Comparison of ENCODE assay signal across 2 cellular contexts in the genomic region with DNA sequence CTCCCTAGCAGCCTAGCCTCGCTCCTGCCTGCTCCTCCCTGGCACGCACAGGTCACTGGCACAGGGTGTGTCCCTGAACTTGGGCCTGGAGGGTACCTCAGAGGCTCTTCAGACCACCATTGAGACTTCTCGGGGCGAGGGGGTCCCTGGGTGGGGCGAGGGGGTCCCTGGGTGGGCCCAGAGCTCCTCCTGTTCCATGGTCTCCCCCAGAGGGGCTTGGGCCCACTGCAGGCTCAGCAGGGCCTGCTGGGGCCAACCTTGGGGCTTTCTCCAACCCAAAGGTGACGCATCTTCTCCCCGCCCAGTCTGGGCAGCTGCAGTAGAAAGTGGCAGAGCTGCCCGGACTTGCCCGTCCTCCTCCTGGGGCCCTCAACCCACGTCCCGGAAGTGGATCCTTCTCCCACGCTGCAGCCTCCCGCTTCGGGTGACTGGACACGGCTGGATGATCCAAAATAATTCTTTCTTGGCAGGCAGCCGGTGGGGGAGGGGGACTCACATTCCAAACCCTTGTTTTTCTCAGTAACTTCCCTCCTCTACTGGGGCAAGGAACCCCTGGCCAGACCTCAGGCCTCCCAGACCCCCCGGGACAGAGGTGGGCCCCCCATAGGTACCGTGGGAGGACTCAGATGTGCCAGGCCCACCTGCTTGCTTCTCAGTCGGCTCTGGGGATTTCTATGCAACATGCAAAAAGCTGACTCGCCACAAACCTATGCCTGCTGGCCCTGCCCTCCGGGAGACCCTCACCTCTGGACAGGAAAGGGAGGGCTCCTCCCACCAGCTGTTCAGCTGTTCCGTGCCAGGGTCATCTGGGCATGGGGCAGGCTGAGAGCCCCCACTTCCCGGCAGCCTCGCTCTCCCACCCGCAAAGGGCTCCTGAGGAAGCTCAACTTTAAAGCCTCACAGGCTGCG.
A peak's percentile ranks its signal among the peaks of the same experiment; 100 is the strongest.
TF ChIP-seq lines count a peak whose summit lies in the region.

No MANE protein-coding gene starts in this region.

TF ChIP-seq in HEK293, 187 proteins besides CTCF, POLR2A, EP300 and RAD21 (continues in another document):
- TF ChIP-seq KLF10 (tag by site-specific recombination; IDR thresholded peaks at IDR 0.05) = peak; percentile 66; the same call in 1 of the 2 replicates
- peak; percentile 96 for TF ChIP-seq GLIS2 (tag by site-specific recombination; IDR thresholded peaks at IDR 0.05)
- peak; percentile 50 for TF ChIP-seq FEZF1 (tag by site-specific recombination; IDR thresholded peaks at IDR 0.05)
- peak; percentile 51 for TF ChIP-seq KLF1 (tag by site-specific recombination; IDR thresholded peaks at IDR 0.05)
- 0 out of 2 replicates have a peak, but pooled peaks have one; percentile 40 for TF ChIP-seq SP3 (tag by site-specific recombination; IDR thresholded peaks at IDR 0.05)
- TF ChIP-seq ZNF555 (tag by site-specific recombination; conservative IDR thresholded peaks at IDR 0.05) = no peak
- TF ChIP-seq, protein P1, sequence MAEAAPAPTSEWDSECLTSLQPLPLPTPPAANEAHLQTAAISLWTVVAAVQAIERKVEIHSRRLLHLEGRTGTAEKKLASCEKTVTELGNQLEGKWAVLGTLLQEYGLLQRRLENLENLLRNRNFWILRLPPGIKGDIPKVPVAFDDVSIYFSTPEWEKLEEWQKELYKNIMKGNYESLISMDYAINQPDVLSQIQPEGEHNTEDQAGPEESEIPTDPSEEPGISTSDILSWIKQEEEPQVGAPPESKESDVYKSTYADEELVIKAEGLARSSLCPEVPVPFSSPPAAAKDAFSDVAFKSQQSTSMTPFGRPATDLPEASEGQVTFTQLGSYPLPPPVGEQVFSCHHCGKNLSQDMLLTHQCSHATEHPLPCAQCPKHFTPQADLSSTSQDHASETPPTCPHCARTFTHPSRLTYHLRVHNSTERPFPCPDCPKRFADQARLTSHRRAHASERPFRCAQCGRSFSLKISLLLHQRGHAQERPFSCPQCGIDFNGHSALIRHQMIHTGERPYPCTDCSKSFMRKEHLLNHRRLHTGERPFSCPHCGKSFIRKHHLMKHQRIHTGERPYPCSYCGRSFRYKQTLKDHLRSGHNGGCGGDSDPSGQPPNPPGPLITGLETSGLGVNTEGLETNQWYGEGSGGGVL (tag by site-specific recombination; IDR thresholded peaks at IDR 0.05) = peak; percentile 89
- TF ChIP-seq ZNF658 (tag by site-specific recombination; IDR thresholded peaks at IDR 0.05) = no peak
- TF ChIP-seq, protein P2, sequence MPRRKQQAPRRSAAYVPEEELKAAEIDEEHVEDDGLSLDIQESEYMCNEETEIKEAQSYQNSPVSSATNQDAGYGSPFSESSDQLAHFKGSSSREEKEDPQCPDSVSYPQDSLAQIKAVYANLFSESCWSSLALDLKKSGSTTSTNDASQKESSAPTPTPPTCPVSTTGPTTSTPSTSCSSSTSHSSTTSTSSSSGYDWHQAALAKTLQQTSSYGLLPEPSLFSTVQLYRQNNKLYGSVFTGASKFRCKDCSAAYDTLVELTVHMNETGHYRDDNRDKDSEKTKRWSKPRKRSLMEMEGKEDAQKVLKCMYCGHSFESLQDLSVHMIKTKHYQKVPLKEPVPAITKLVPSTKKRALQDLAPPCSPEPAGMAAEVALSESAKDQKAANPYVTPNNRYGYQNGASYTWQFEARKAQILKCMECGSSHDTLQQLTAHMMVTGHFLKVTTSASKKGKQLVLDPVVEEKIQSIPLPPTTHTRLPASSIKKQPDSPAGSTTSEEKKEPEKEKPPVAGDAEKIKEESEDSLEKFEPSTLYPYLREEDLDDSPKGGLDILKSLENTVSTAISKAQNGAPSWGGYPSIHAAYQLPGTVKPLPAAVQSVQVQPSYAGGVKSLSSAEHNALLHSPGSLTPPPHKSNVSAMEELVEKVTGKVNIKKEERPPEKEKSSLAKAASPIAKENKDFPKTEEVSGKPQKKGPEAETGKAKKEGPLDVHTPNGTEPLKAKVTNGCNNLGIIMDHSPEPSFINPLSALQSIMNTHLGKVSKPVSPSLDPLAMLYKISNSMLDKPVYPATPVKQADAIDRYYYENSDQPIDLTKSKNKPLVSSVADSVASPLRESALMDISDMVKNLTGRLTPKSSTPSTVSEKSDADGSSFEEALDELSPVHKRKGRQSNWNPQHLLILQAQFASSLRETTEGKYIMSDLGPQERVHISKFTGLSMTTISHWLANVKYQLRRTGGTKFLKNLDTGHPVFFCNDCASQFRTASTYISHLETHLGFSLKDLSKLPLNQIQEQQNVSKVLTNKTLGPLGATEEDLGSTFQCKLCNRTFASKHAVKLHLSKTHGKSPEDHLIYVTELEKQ (tag by site-specific recombination; IDR thresholded peaks at IDR 0.05; ENCODE audit: borderline replicate concordance) = 0 out of 2 replicates have a peak, but pooled peaks have one; percentile 14
- TF ChIP-seq ZNF335 (tag by site-specific recombination; conservative IDR thresholded peaks at IDR 0.05) = peak; percentile 70
- TF ChIP-seq ZBTB20 (tag by site-specific recombination; IDR thresholded peaks at IDR 0.05) = peak; percentile 93
- no peak for TF ChIP-seq ZNF600 (tag by site-specific recombination; IDR thresholded peaks at IDR 0.05)
- TF ChIP-seq ZNF610 (tag by site-specific recombination; IDR thresholded peaks at IDR 0.05; ENCODE audit: borderline replicate concordance) = no peak
- peak; percentile 74 for TF ChIP-seq ZBTB8A (tag by site-specific recombination; IDR thresholded peaks at IDR 0.05)
- TF ChIP-seq YY1 (tag by site-specific recombination; IDR thresholded peaks at IDR 0.05) = no peak
- TF ChIP-seq, protein P3, sequence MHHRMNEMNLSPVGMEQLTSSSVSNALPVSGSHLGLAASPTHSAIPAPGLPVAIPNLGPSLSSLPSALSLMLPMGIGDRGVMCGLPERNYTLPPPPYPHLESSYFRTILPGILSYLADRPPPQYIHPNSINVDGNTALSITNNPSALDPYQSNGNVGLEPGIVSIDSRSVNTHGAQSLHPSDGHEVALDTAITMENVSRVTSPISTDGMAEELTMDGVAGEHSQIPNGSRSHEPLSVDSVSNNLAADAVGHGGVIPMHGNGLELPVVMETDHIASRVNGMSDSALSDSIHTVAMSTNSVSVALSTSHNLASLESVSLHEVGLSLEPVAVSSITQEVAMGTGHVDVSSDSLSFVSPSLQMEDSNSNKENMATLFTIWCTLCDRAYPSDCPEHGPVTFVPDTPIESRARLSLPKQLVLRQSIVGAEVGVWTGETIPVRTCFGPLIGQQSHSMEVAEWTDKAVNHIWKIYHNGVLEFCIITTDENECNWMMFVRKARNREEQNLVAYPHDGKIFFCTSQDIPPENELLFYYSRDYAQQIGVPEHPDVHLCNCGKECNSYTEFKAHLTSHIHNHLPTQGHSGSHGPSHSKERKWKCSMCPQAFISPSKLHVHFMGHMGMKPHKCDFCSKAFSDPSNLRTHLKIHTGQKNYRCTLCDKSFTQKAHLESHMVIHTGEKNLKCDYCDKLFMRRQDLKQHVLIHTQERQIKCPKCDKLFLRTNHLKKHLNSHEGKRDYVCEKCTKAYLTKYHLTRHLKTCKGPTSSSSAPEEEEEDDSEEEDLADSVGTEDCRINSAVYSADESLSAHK (tag by site-specific recombination; IDR thresholded peaks at IDR 0.05) = 0 out of 2 replicates have a peak, but pooled peaks have one; percentile 26

TF ChIP-seq in K562, 482 proteins besides CTCF, POLR2A, EP300 and RAD21 (continues in another document):
- TF ChIP-seq, protein P4, sequence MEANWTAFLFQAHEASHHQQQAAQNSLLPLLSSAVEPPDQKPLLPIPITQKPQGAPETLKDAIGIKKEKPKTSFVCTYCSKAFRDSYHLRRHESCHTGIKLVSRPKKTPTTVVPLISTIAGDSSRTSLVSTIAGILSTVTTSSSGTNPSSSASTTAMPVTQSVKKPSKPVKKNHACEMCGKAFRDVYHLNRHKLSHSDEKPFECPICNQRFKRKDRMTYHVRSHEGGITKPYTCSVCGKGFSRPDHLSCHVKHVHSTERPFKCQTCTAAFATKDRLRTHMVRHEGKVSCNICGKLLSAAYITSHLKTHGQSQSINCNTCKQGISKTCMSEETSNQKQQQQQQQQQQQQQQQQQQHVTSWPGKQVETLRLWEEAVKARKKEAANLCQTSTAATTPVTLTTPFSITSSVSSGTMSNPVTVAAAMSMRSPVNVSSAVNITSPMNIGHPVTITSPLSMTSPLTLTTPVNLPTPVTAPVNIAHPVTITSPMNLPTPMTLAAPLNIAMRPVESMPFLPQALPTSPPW (CRISPR knock-in tag; IDR thresholded peaks at IDR 0.05) = peak; percentile 39
- no peak for TF ChIP-seq RBM34 (IDR thresholded peaks at IDR 0.05; ENCODE audit: borderline replicate concordance, insufficient read depth, low read length)
- TF ChIP-seq, protein P5, sequence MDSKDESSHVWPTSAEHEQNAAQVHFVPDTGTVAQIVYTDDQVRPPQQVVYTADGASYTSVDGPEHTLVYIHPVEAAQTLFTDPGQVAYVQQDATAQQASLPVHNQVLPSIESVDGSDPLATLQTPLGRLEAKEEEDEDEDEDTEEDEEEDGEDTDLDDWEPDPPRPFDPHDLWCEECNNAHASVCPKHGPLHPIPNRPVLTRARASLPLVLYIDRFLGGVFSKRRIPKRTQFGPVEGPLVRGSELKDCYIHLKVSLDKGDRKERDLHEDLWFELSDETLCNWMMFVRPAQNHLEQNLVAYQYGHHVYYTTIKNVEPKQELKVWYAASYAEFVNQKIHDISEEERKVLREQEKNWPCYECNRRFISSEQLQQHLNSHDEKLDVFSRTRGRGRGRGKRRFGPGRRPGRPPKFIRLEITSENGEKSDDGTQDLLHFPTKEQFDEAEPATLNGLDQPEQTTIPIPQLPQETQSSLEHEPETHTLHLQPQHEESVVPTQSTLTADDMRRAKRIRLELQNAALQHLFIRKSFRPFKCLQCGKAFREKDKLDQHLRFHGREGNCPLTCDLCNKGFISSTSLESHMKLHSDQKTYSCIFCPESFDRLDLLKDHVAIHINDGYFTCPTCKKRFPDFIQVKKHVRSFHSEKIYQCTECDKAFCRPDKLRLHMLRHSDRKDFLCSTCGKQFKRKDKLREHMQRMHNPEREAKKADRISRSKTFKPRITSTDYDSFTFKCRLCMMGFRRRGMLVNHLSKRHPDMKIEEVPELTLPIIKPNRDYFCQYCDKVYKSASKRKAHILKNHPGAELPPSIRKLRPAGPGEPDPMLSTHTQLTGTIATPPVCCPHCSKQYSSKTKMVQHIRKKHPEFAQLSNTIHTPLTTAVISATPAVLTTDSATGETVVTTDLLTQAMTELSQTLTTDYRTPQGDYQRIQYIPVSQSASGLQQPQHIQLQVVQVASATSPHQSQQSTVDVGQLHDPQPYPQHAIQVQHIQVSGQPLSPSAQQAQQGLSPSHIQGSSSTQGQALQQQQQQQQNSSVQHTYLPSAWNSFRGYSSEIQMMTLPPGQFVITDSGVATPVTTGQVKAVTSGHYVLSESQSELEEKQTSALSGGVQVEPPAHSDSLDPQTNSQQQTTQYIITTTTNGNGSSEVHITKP (IDR thresholded peaks at IDR 0.05; ENCODE audit: partially characterized antibody) = no peak
- peak; percentile 79 for TF ChIP-seq ZNF316 (IDR thresholded peaks at IDR 0.05)
- peak; percentile 46; the same call in 1 of the 2 replicates for TF ChIP-seq EGR1 (conservative IDR thresholded peaks at IDR 0.05)
- no peak for TF ChIP-seq TFAM (CRISPR knock-in tag; conservative IDR thresholded peaks at IDR 0.05)
- TF ChIP-seq FOXK2 (conservative IDR thresholded peaks at IDR 0.05 in 1 of 2, IDR thresholded peaks at IDR 0.05 in 1 of 2; ENCODE audit: low read depth in 2 of 2) = no peak
- TF ChIP-seq SPI1 (IDR thresholded peaks at IDR 0.05; ENCODE audit: borderline replicate concordance, low read depth, low read length) = no peak
- TF ChIP-seq POLR2AphosphoS2 (IDR thresholded peaks at IDR 0.05; ENCODE audit: low read length) = no peak
- TF ChIP-seq HNRNPK (IDR thresholded peaks at IDR 0.05; ENCODE audit: low read depth, low read length, poor library complexity, severe bottlenecking) = no peak
- peak; percentile 10 for TF ChIP-seq MEIS2 (IDR thresholded peaks at IDR 0.05; ENCODE audit: partially characterized antibody)
- TF ChIP-seq ZNF143 (CRISPR knock-in tag; IDR thresholded peaks at IDR 0.05) = no peak
- peak; percentile 48 for TF ChIP-seq MAFG (tag; conservative IDR thresholded peaks at IDR 0.05)
- no peak for TF ChIP-seq RBM25 (IDR thresholded peaks at IDR 0.05; ENCODE audit: low read depth, low read length, severe bottlenecking)
- TF ChIP-seq, protein P6, sequence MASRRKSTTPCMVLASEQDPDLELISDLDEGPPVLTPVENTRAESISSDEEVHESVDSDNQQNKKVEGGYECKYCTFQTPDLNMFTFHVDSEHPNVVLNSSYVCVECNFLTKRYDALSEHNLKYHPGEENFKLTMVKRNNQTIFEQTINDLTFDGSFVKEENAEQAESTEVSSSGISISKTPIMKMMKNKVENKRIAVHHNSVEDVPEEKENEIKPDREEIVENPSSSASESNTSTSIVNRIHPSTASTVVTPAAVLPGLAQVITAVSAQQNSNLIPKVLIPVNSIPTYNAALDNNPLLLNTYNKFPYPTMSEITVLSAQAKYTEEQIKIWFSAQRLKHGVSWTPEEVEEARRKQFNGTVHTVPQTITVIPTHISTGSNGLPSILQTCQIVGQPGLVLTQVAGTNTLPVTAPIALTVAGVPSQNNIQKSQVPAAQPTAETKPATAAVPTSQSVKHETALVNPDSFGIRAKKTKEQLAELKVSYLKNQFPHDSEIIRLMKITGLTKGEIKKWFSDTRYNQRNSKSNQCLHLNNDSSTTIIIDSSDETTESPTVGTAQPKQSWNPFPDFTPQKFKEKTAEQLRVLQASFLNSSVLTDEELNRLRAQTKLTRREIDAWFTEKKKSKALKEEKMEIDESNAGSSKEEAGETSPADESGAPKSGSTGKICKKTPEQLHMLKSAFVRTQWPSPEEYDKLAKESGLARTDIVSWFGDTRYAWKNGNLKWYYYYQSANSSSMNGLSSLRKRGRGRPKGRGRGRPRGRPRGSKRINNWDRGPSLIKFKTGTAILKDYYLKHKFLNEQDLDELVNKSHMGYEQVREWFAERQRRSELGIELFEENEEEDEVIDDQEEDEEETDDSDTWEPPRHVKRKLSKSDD (conservative IDR thresholded peaks at IDR 0.05; ENCODE audit: low read length) = no peak
- TF ChIP-seq GABPA (tag; conservative IDR thresholded peaks at IDR 0.05; ENCODE audit: low read depth) = peak; percentile 33; the same call in 1 of the 2 replicates
- no peak for TF ChIP-seq MXI1 (IDR thresholded peaks at IDR 0.05; ENCODE audit: low read depth, low read length)
- TF ChIP-seq HNRNPH1 (optimal IDR thresholded peaks at IDR 0.05; ENCODE audit: low read depth, low read length) = no peak
- peak; percentile 78 for TF ChIP-seq C11orf30 (IDR thresholded peaks at IDR 0.05; ENCODE audit: low read depth)
- TF ChIP-seq, protein P7, sequence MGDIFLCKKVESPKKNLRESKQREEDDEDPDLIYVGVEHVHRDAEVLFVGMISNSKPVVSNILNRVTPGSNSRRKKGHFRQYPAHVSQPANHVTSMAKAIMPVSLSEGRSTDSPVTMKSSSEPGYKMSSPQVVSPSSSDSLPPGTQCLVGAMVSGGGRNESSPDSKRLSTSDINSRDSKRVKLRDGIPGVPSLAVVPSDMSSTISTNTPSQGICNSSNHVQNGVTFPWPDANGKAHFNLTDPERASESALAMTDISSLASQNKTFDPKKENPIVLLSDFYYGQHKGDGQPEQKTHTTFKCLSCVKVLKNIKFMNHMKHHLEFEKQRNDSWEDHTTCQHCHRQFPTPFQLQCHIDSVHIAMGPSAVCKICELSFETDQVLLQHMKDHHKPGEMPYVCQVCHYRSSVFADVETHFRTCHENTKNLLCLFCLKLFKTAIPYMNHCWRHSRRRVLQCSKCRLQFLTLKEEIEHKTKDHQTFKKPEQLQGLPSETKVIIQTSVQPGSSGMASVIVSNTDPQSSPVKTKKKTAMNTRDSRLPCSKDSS (IDR thresholded peaks at IDR 0.05; ENCODE audit: low read depth, partially characterized antibody) = no peak
- TF ChIP-seq, protein P8, sequence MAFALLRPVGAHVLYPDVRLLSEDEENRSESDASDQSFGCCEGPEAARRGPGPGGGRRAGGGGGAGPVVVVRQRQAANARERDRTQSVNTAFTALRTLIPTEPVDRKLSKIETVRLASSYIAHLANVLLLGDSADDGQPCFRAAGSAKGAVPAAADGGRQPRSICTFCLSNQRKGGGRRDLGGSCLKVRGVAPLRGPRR (CRISPR knock-in tag; IDR thresholded peaks at IDR 0.05) = no peak
